Comparison of ENCODE assay signal across 12 cellular contexts in the genomic region with DNA sequence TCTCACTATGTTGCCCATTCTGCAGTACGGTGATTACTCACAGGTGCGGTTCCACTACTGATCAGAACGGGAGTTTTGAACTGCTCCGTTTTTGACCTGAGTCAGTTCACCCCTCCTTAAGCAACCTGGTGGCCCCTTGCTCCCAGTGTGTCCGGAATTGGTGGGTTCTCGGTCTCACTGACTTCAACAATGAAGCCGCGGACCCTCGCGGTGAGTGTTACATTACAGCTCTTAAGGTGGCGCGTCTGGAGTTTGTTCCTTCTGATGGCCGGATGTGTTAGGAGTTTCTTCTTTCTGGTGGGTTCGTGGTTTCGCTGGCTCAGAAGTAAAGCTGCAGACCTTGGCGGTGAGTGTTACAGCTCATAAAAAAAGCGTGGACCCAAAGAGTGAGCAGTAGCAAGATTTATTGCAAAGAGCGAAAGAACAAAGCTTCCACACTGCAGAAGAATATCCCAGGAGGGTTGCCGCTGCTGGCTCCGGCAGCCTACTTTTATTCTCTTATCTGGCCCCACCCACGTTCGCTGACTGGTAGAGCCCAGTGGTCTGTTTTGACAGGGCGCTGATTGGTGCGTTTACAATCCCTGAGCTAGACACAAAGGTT. TPM values are rescaled to one million over a fixed set of nuclear protein-coding genes. Genes with fewer than 3 reads are reported as not detected.
A peak's percentile ranks its signal among the peaks of the same experiment; 100 is the strongest.
DNase-seq lines count a peak whose midpoint lies in the region; ATAC-seq and TF ChIP-seq lines count a peak whose summit lies in the region.
"Had no signal": no experiment of that assay in that cellular context is flagged by ENCODE, and none has a peak within 500 bp of the region (broad histone marks: within the 10 kb centered on the region; RNA-seq: fewer than 3 reads in every experiment).

No MANE protein-coding gene starts in this region.

- no peak overlapping the region for H2AK5ac ChIP-seq in mesendoderm (ENCODE audit: low read length)

- H2BK5ac ChIP-seq in mesendoderm (ENCODE audit: low read length): no peak overlapping the region

- no peaks in the 10 kb centered on the region for H3K27me3 ChIP-seq in KMS-11 (ENCODE audit: insufficient read depth, low read depth)
- H3K27me3 ChIP-seq in mesendoderm (ENCODE audit: insufficient read depth, low read length, poor library complexity): no peaks in the 10 kb centered on the region
- peaks cover 0 to 5% (median 0%) of the 10 kb centered on the region in 3 donors for H3K27me3 ChIP-seq in gastrocnemius medialis

- no peaks in the 10 kb centered on the region for H3K27me3 Mint-ChIP-seq in natural killer cell treated with Interleukin-12 subunit alpha and Interleukin-12 subunit beta and Interleukin-15 and Interleukin-18, amount 100 ng/mL, for 72 hours

- H3K23ac ChIP-seq in mesendoderm (ENCODE audit: low read length): no peak overlapping the region

- no peaks in the 10 kb centered on the region for H3K79me2 ChIP-seq in KMS-11 (ENCODE audit: insufficient read depth, low read depth)
- no peaks in the 10 kb centered on the region for H3K79me2 ChIP-seq in mesendoderm (ENCODE audit: control insufficient read depth, insufficient read depth, low read length)

- no peak overlapping the region for H3K9ac ChIP-seq in KMS-11
- H3K9ac ChIP-seq in mesendoderm (ENCODE audit: low read length): no peak overlapping the region

- peak overlapping the region; percentile 19; the same call in 1 of the 2 replicates for H3K4me2 ChIP-seq in KMS-11
- no peak overlapping the region for H3K4me2 ChIP-seq in mesendoderm (ENCODE audit: low read length)
- H3K4me2 ChIP-seq: PC-9 had no signal

- no peaks in the 10 kb centered on the region for H3K9me3 Mint-ChIP-seq in natural killer cell treated with Interleukin-12 subunit alpha and Interleukin-12 subunit beta and Interleukin-15 and Interleukin-18, amount 100 ng/mL, for 72 hours
- H3K9me3 Mint-ChIP-seq: H9 had no signal

- TF ChIP-seq CTCF in KMS-11 (conservative IDR thresholded peaks at IDR 0.05; ENCODE audit: low read depth, low read length) (no peak), gastrocnemius medialis (IDR thresholded peaks at IDR 0.05 in 4 of 5, conservative IDR thresholded peaks at IDR 0.05 in 1 of 5) (no peak)

- H2BK15ac ChIP-seq in mesendoderm (replicated peaks; ENCODE audit: low read depth): no peak overlapping the region

- H2AFZ ChIP-seq in KMS-11 (ENCODE audit: low read depth): peak overlapping the region; percentile 28; the same call in 1 of the 2 replicates
- H2AFZ ChIP-seq: PC-9 had no signal

- no peak overlapping the region for H3K4ac ChIP-seq in mesendoderm (ENCODE audit: low read depth, low read length)

- no peaks in the 10 kb centered on the region for H3K36me3 ChIP-seq in KMS-11 (ENCODE audit: insufficient read depth)
- no peaks in the 10 kb centered on the region for H3K36me3 ChIP-seq in mesendoderm (ENCODE audit: control insufficient read depth, insufficient read depth, low read length)
- no peaks in the 10 kb centered on the region for H3K36me3 ChIP-seq in gastrocnemius medialis

- in situ Hi-C loops in gastrocnemius medialis (cut with MboI; ENCODE audit: low sequenced_read_pairs in 4 of 4): loop anchor here in 1 of 4 donors (10.0 kb wide), 1 partner anchor 189 kb away; no protein-coding TSS in a partner anchor

- no peaks in the 10 kb centered on the region for H3K79me1 ChIP-seq in mesendoderm (ENCODE audit: low read length)

- no CpG with 5 or more reads among the region's 24 CpGs for WGBS in mesendoderm (ENCODE audit: extremely low coverage, insufficient coverage, low lambda C conversion rate)

- H3K4me1 ChIP-seq in KMS-11 (ENCODE audit: low read depth, poor library complexity, severe bottlenecking): peaks cover 18% of the 10 kb centered on the region
- no peaks in the 10 kb centered on the region for H3K4me1 ChIP-seq in mesendoderm (ENCODE audit: control insufficient read depth, low read depth, low read length)
- no peaks in the 10 kb centered on the region for H3K4me1 ChIP-seq in gastrocnemius medialis

- no peaks in the 10 kb centered on the region for H3K9me3 ChIP-seq in gastrocnemius medialis

- H3K27ac ChIP-seq in KMS-11 (peak overlapping the region; percentile 13; the same call in 1 of the 2 replicates), mesendoderm (ENCODE audit: low read depth, low read length) (no peak overlapping the region), gastrocnemius medialis (no peak overlapping the region)
- H3K27ac ChIP-seq: PC-9 had no signal

- H3K4me1 Mint-ChIP-seq in natural killer cell treated with Interleukin-12 subunit alpha and Interleukin-12 subunit beta and Interleukin-15 and Interleukin-18, amount 100 ng/mL, for 72 hours (ENCODE audit: low read depth in 2 of 2): peaks cover 10 to 13% of the 10 kb centered on the region in 2 donors

- H4K5ac ChIP-seq in mesendoderm (ENCODE audit: low read length): no peak overlapping the region

- no peak overlapping the region for H3K18ac ChIP-seq in mesendoderm (ENCODE audit: low read length)

- peak in 1 of 2 donors; percentile 43 for ATAC-seq in natural killer cell treated with Interleukin-12 subunit alpha and Interleukin-12 subunit beta and Interleukin-15 and Interleukin-18, amount 100 ng/mL, for 72 hours
- no peak for ATAC-seq in gastrocnemius medialis

- intact Hi-C loops in gastrocnemius medialis (cut with DNase I; ENCODE audit: low total_unique reads): no loop called here

- H3K4me3 Mint-ChIP-seq in natural killer cell treated with Interleukin-12 subunit alpha and Interleukin-12 subunit beta and Interleukin-15 and Interleukin-18, amount 100 ng/mL, for 72 hours: peak overlapping the region; percentile 90
- H3K4me3 Mint-ChIP-seq: H9 had no signal

- no peaks in the 10 kb centered on the region for H3K36me3 Mint-ChIP-seq in natural killer cell treated with Interleukin-12 subunit alpha and Interleukin-12 subunit beta and Interleukin-15 and Interleukin-18, amount 100 ng/mL, for 72 hours

- H4K20me1 ChIP-seq in KMS-11 (ENCODE audit: insufficient read depth): no peaks in the 10 kb centered on the region

- no peak overlapping the region for H3K56ac ChIP-seq in mesendoderm (ENCODE audit: low read length)

- no peak overlapping the region for H4K8ac ChIP-seq in mesendoderm (ENCODE audit: low read depth, low read length)

- H3K27ac Mint-ChIP-seq in natural killer cell treated with Interleukin-12 subunit alpha and Interleukin-12 subunit beta and Interleukin-15 and Interleukin-18, amount 100 ng/mL, for 72 hours: no peak overlapping the region
- H3K27ac Mint-ChIP-seq: H9 had no signal

- DNase-seq in DMS79 treated with DMSO at 0.1 percent for 48 hours (lab: John Stamatoyannopoulos, UW): peak; percentile 65
- DNase-seq in activated T-cell treated with anti-CD3 and anti-CD28 coated beads for 48 hours (ENCODE audit: low read depth): peak; percentile 28
- DNase-seq in natural killer cell treated with Interleukin-12 subunit alpha and Interleukin-12 subunit beta and Interleukin-15 and Interleukin-18, amount 100 ng/mL, for 72 hours (ENCODE audit: low spot score): no peak
- DNase-seq in NCI-H1436 (lab: John Stamatoyannopoulos, UW): no peak
- DNase-seq in mesendoderm: no peak
- no peak for DNase-seq in gastrocnemius medialis
- no peak for DNase-seq in HT-29 (ENCODE audit: low spot score)
- DNase-seq: foreskin fibroblast, H9, NCI-H1417 treated with DMSO at 0.1 percent for 48 hours, PC-9 had no signal

- H2BK120ac ChIP-seq in mesendoderm (ENCODE audit: low read depth, low read length): no peak overlapping the region

- no peak for TF ChIP-seq POLR2A in gastrocnemius medialis (IDR thresholded peaks at IDR 0.05)

- H3K4me3 ChIP-seq in KMS-11 (IDR thresholded peaks at IDR 0.05; ENCODE audit: insufficient read depth, low read depth, low read length) (peak overlapping the region; percentile 17), mesendoderm (ENCODE audit: low read length) (no peak overlapping the region), gastrocnemius medialis (no peak overlapping the region)
- H3K4me3 ChIP-seq: PC-9 had no signal

RNA-seq across cellular contexts. Expression of a gene that starts 17.6 kb away (rescaled TPM):
- total RNA-seq in natural killer cell treated with Interleukin-12 subunit alpha and Interleukin-12 subunit beta and Interleukin-15 and Interleukin-18, amount 100 ng/mL, for 72 hours: 100 to 1,000 TPM; 138 to 246 TPM
- 277 TPM for polyA plus RNA-seq in mesendoderm (2013, experiment 1 of 2)
- 282 TPM for polyA plus RNA-seq in mesendoderm (2013, experiment 2 of 2)
- 100 to 1,000 TPM in 2 of 4 donors, 10 to 100 TPM in 2; 63.8 to 117 (median 99.7) TPM for total RNA-seq in gastrocnemius medialis
- 140 and 163 TPM in 2 replicates for total RNA-seq in HT-29 (2014; rRNA removed; shearing (Covaris generic))

Comparison
In these comparisons a context has a peak if more than half of its experiments do, and no peak if none do; other contexts are left out.
1. DNase-seq: peak in DMS79 treated with DMSO at 0.1 percent for 48 hours (single experiment) and activated T-cell treated with anti-CD3 and anti-CD28 coated beads for 48 hours (single experiment); none in natural killer cell treated with Interleukin-12 subunit alpha and Interleukin-12 subunit beta and Interleukin-15 and Interleukin-18, amount 100 ng/mL, for 72 hours (single experiment), NCI-H1436 (single experiment), mesendoderm (single experiment), gastrocnemius medialis (0 of 2) and HT-29 (single experiment).